12 cellular contexts compared by ENCODE assay signal in genomic region chr4:74451214-74451661, GRCh38. TPM values are rescaled to one million over a fixed set of nuclear protein-coding genes. Genes with fewer than 3 reads are reported as not detected.
DNase-seq lines count a peak whose midpoint lies in the region; ATAC-seq and TF ChIP-seq lines count a peak whose summit lies in the region.
"Had no signal": no experiment of that assay in that cellular context is flagged by ENCODE, and none has a peak within 500 bp of the region (broad histone marks: within the 10 kb centered on the region; RNA-seq: fewer than 3 reads in every experiment).

No MANE protein-coding gene starts in this region.

- H3K4me1 ChIP-seq in mucosa of descending colon (ENCODE audit: low read depth), result no peaks in the 10 kb centered on the region

- peaks cover 21% of the 10 kb centered on the region for H3K27me3 Mint-ChIP-seq in activated T-helper 2 cell treated with anti-CD3 and anti-CD28 coated beads, Interferon-gamma antibody, Interleukin-2, Interleukin-4, amounts not matched to agents 10 μg/mL and 5 μg/mL and 100 μg/mL, durations not matched to agents 14 hours and 24 hours and 36 hours (ENCODE audit: low read depth)
- H3K27me3 Mint-ChIP-seq: stimulated activated memory B cell treated with anti-CD40 and anti-IgM and Interleukin-4, amounts not matched to agents 10 μg/mL and 1 μg/mL and 100 μg/mL, for 72 hours had no signal

- H3K4me1 Mint-ChIP-seq in activated T-helper 2 cell treated with anti-CD3 and anti-CD28 coated beads, Interferon-gamma antibody, Interleukin-2, Interleukin-4, amounts not matched to agents 10 μg/mL and 5 μg/mL and 100 μg/mL, durations not matched to agents 14 hours and 24 hours and 36 hours (ENCODE audit: low read depth), result peaks cover 5% of the 10 kb centered on the region
- H3K4me1 Mint-ChIP-seq: brain; stimulated activated memory B cell treated with anti-CD40 and anti-IgM and Interleukin-4, amounts not matched to agents 10 μg/mL and 1 μg/mL and 100 μg/mL, for 72 hours had no signal

- intact Hi-C loops in mucosa of descending colon (cut with DNase I, micrococcal nuclease), result no loop called here
- intact Hi-C loops in activated T-helper 2 cell treated with anti-CD3 and anti-CD28 coated beads, Interferon-gamma antibody, Interleukin-2, Interleukin-4, amounts not matched to agents 10 μg/mL and 5 μg/mL and 100 μg/mL, durations not matched to agents 14 hours and 24 hours and 36 hours (cut with micrococcal nuclease), result no loop called here

- ATAC-seq in mucosa of descending colon, result peak; percentile 55
- ATAC-seq in GM21381 (IDR thresholded peaks at IDR 0.05; ENCODE audit: unreplicated experiment), result no peak
- ATAC-seq: stimulated activated memory B cell treated with anti-CD40 and anti-IgM and Interleukin-4, amounts not matched to agents 10 μg/mL and 1 μg/mL and 100 μg/mL, for 72 hours had no signal

- DNase-seq in DMS53 (lab: John Stamatoyannopoulos, UW) (peak; percentile 82), NB4 (ENCODE audit: low read depth) (peak; percentile 63), cardiac fibroblast (ENCODE audit: low read depth in 2 of 2) (peak; percentile 69 to 88), mucosa of descending colon (no peak), DMS114 treated with DMSO at 0.1 percent for 48 hours (lab: John Stamatoyannopoulos, UW; ENCODE audit: unreplicated experiment) (no peak), NCI-H1105 (lab: John Stamatoyannopoulos, UW) (no peak)
- DNase-seq in activated T-helper 2 cell treated with anti-CD3 and anti-CD28 coated beads, Interferon-gamma antibody, Interleukin-2, Interleukin-4, amounts not matched to agents 10 μg/mL and 5 μg/mL and 100 μg/mL, durations not matched to agents 14 hours and 24 hours and 36 hours (ENCODE audit: low spot score), result no peak
- DNase-seq: NCI-H2171, WERI-Rb-1 had no signal

- TF ChIP-seq POLR2A in NB4 (IDR thresholded peaks at IDR 0.05; ENCODE audit: extremely low read depth, insufficient read length), result no peak

- no peaks in the 10 kb centered on the region for H3K9me3 ChIP-seq in mucosa of descending colon

- no peak overlapping the region for H3K4me3 ChIP-seq in NB4 (ENCODE audit: low read depth, low read length)
- H3K4me3 ChIP-seq in cardiac fibroblast (replicated peaks in 1 of 2; ENCODE audit: low read depth in 2 of 2, low read length in 2 of 2), result no peak overlapping the region
- no peak overlapping the region for H3K4me3 ChIP-seq in mucosa of descending colon

- TF ChIP-seq CTCF in NB4 (IDR thresholded peaks at IDR 0.05; ENCODE audit: low read depth, low read length) (no peak), cardiac fibroblast (IDR thresholded peaks at IDR 0.05; ENCODE audit: low read depth, low read length) (no peak), mucosa of descending colon (IDR thresholded peaks at IDR 0.05) (no peak)

- no peaks in the 10 kb centered on the region for H3K36me3 ChIP-seq in mucosa of descending colon (ENCODE audit: low read depth)
- H3K36me3 ChIP-seq: WERI-Rb-1 had no signal

- H3K36me3 Mint-ChIP-seq in activated T-helper 2 cell treated with anti-CD3 and anti-CD28 coated beads, Interferon-gamma antibody, Interleukin-2, Interleukin-4, amounts not matched to agents 10 μg/mL and 5 μg/mL and 100 μg/mL, durations not matched to agents 14 hours and 24 hours and 36 hours (ENCODE audit: low read depth), result no peaks in the 10 kb centered on the region
- H3K36me3 Mint-ChIP-seq: brain had no signal

- no peak overlapping the region for H3K27ac Mint-ChIP-seq in activated T-helper 2 cell treated with anti-CD3 and anti-CD28 coated beads, Interferon-gamma antibody, Interleukin-2, Interleukin-4, amounts not matched to agents 10 μg/mL and 5 μg/mL and 100 μg/mL, durations not matched to agents 14 hours and 24 hours and 36 hours
- H3K27ac Mint-ChIP-seq: brain; stimulated activated memory B cell treated with anti-CD40 and anti-IgM and Interleukin-4, amounts not matched to agents 10 μg/mL and 1 μg/mL and 100 μg/mL, for 72 hours had no signal

- H3K4me3 Mint-ChIP-seq in activated T-helper 2 cell treated with anti-CD3 and anti-CD28 coated beads, Interferon-gamma antibody, Interleukin-2, Interleukin-4, amounts not matched to agents 10 μg/mL and 5 μg/mL and 100 μg/mL, durations not matched to agents 14 hours and 24 hours and 36 hours (ENCODE audit: low read depth), result no peak overlapping the region
- H3K4me3 Mint-ChIP-seq: brain; stimulated activated memory B cell treated with anti-CD40 and anti-IgM and Interleukin-4, amounts not matched to agents 10 μg/mL and 1 μg/mL and 100 μg/mL, for 72 hours had no signal

- no peaks in the 10 kb centered on the region for H3K9me3 Mint-ChIP-seq in activated T-helper 2 cell treated with anti-CD3 and anti-CD28 coated beads, Interferon-gamma antibody, Interleukin-2, Interleukin-4, amounts not matched to agents 10 μg/mL and 5 μg/mL and 100 μg/mL, durations not matched to agents 14 hours and 24 hours and 36 hours
- H3K9me3 Mint-ChIP-seq: brain; stimulated activated memory B cell treated with anti-CD40 and anti-IgM and Interleukin-4, amounts not matched to agents 10 μg/mL and 1 μg/mL and 100 μg/mL, for 72 hours had no signal

RNA-seq across cellular contexts. Expression of gene AREG, which starts 6.3 kb away (rescaled TPM):
- 10 to 100 TPM; 16.9 to 26.2 (median 18.9) TPM for total RNA-seq in mucosa of descending colon
- 1.3 and 1.7 TPM in 2 replicates for total RNA-seq in activated T-helper 2 cell treated with anti-CD3 and anti-CD28 coated beads, Interferon-gamma antibody, Interleukin-2, Interleukin-4, amounts not matched to agents 10 μg/mL and 5 μg/mL and 100 μg/mL, durations not matched to agents 14 hours and 24 hours and 36 hours

Comparison
In these comparisons a context has a peak if more than half of its experiments do, and no peak if none do; other contexts are left out.
1. DNase-seq: peak in DMS53 (single experiment), NB4 (single experiment) and cardiac fibroblast (2 of 2); none in mucosa of descending colon (0 of 3), activated T-helper 2 cell treated with anti-CD3 and anti-CD28 coated beads, Interferon-gamma antibody, Interleukin-2, Interleukin-4, amounts not matched to agents 10 μg/mL and 5 μg/mL and 100 μg/mL, durations not matched to agents 14 hours and 24 hours and 36 hours (single experiment), DMS114 treated with DMSO at 0.1 percent for 48 hours (single experiment) and NCI-H1105 (single experiment).